Comparison of ENCODE assay signal across 1 cellular context in the genomic region with DNA sequence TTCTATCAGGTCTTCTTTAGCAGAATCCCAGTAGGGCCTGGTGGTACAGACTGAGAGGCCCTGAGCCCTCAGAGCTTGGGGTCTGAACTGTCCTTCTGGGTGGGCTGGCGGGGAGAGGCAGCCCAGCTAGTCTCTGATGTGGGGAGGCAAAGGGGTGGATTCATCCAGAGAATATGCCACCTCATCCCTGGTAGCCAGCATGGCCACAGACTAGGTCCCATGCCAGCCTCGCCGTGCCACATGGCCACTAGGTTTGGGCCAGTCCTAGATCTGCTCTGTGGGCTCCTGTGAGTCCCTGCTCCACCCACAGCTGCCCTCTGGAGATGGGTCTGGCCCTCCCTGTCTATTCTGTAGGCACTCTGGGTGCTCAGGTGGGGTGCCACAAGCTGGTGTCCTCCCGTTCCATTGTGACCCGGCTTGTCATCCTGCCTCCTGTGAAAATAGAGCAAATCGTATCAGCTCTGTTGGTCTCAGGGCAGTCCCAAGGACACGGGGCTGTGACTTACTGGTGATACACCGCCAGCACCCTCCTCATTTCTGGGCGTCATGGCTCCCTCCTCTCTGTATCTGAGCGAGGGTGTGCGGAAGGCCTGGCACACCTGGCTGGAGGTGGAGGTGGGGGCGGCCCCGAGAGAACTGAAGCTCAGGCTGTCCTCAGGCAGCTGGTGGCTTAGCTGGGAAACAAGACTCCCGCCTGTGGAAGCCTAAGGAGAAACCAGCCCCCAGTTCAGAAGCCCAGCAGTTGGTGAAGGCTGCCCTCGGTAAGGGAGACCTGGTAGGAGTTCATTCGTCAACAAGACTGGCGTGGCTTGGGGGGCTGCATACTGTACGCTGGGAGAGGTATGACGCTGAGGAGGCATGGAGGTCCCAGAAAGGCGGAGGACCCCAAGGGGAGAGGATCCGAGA.
TF ChIP-seq lines count a peak whose summit lies in the region.

No MANE protein-coding gene starts in this region.

TF ChIP-seq in HEK293, 187 proteins besides CTCF, POLR2A, EP300 and RAD21 (continued from another document):
- TF ChIP-seq, protein P1, sequence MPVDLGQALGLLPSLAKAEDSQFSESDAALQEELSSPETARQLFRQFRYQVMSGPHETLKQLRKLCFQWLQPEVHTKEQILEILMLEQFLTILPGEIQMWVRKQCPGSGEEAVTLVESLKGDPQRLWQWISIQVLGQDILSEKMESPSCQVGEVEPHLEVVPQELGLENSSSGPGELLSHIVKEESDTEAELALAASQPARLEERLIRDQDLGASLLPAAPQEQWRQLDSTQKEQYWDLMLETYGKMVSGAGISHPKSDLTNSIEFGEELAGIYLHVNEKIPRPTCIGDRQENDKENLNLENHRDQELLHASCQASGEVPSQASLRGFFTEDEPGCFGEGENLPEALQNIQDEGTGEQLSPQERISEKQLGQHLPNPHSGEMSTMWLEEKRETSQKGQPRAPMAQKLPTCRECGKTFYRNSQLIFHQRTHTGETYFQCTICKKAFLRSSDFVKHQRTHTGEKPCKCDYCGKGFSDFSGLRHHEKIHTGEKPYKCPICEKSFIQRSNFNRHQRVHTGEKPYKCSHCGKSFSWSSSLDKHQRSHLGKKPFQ (tag by site-specific recombination; IDR thresholded peaks at IDR 0.05), result no peak
- TF ChIP-seq ZNF513 (tag by site-specific recombination; IDR thresholded peaks at IDR 0.05), result no peak
